In genomic region chr12:97306121-97306520, GRCh38 we compare ENCODE assay signal across 10 cellular contexts.
DNase-seq lines count a peak whose midpoint lies in the region; ATAC-seq lines count a peak whose summit lies in the region.
"Had no signal": no experiment of that assay in that cellular context is flagged by ENCODE, and none has a peak within 500 bp of the region (broad histone marks: within the 10 kb centered on the region; RNA-seq: fewer than 3 reads in every experiment).

No MANE protein-coding gene starts in this region.

- no peak overlapping the region for H3K4me3 Mint-ChIP-seq in effector memory CD8-positive, alpha-beta T cell

- no peaks in the 10 kb centered on the region for H3K4me1 Mint-ChIP-seq in effector memory CD8-positive, alpha-beta T cell (ENCODE audit: low read depth in 2 of 2)

- ATAC-seq in GM18511 (IDR thresholded peaks at IDR 0.05; ENCODE audit: unreplicated experiment) (peak; percentile 99), GM21423 (IDR thresholded peaks at IDR 0.05; ENCODE audit: unreplicated experiment) (peak; percentile 94), HG03280 (IDR thresholded peaks at IDR 0.05; ENCODE audit: unreplicated experiment) (peak; percentile 98)
- ATAC-seq in effector memory CD8-positive, alpha-beta T cell (replicated peaks): no peak

- H3K9me3 Mint-ChIP-seq in effector memory CD8-positive, alpha-beta T cell: no peaks in the 10 kb centered on the region

- no peak overlapping the region for H3K27ac Mint-ChIP-seq in effector memory CD8-positive, alpha-beta T cell

- H3K27me3 Mint-ChIP-seq in effector memory CD8-positive, alpha-beta T cell: peaks cover 8 to 15% of the 10 kb centered on the region in 2 donors

- DNase-seq in dermis blood vessel endothelial cell: peak; percentile 46
- no peak for DNase-seq in iPS-NIHi7 (ENCODE audit: extremely low spot score)
- no peak for DNase-seq in effector memory CD8-positive, alpha-beta T cell
- no peak for DNase-seq in stimulated activated CD4-positive, alpha-beta T cell treated with anti-CD3 and anti-CD28 coated beads, Interleukin-4, amount 100 ng/mL, for 4 hours
- no peak for DNase-seq in activated CD4-positive, alpha-beta T cell treated with anti-CD3 and anti-CD28 coated beads, Interleukin-2, amount 50 U/mL, for 48 hours
- DNase-seq: gastrocnemius medialis, T1000 had no signal

- H3K36me3 Mint-ChIP-seq in effector memory CD8-positive, alpha-beta T cell (ENCODE audit: insufficient read depth): no peaks in the 10 kb centered on the region
